Comparison of ENCODE assay signal across 1 cellular context in the genomic region with DNA sequence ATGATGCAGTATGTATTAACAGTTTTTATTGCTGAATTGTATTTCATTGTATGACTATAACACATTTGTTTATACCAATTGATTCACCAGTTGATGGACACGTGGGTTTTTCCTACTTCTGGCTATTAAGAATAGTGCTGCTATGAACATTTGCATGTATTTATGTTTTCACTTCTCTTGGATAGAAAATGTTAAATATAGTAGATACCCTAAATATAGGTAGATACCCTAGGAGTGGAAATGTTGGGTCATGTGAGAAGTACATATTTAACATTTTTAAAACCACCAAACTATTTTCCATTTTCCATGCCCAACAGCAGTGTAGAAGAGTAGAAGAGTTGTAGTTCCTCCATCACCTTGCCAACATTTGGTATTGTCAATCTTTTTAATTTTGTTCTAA.
TF ChIP-seq lines count a peak whose summit lies in the region.

No MANE protein-coding gene starts in this region.

TF ChIP-seq in GM12878, 131 proteins besides CTCF, POLR2A, EP300 and RAD21:
- TF ChIP-seq USF1 (IDR thresholded peaks at IDR 0.05; ENCODE audit: borderline replicate concordance, extremely low read length, insufficient read depth, low read depth, low read length) (no peak), YBX1 (IDR thresholded peaks at IDR 0.05) (no peak), BHLHE40 (IDR thresholded peaks at IDR 0.05; ENCODE audit: borderline replicate concordance in 1 of 2, low read depth in 2 of 2, low read length in 1 of 2) (no peak), TAF1 (IDR thresholded peaks at IDR 0.05; ENCODE audit: borderline replicate concordance, low read depth, low read length) (no peak), SMARCA5 (IDR thresholded peaks at IDR 0.05) (no peak), STAT1 (conservative IDR thresholded peaks at IDR 0.05) (no peak)
- TF ChIP-seq, protein P1, sequence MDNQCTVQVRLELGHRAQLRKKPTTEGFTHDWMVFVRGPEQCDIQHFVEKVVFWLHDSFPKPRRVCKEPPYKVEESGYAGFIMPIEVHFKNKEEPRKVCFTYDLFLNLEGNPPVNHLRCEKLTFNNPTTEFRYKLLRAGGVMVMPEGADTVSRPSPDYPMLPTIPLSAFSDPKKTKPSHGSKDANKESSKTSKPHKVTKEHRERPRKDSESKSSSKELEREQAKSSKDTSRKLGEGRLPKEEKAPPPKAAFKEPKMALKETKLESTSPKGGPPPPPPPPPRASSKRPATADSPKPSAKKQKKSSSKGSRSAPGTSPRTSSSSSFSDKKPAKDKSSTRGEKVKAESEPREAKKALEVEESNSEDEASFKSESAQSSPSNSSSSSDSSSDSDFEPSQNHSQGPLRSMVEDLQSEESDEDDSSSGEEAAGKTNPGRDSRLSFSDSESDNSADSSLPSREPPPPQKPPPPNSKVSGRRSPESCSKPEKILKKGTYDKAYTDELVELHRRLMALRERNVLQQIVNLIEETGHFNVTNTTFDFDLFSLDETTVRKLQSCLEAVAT (IDR thresholded peaks at IDR 0.05) = no peak
